In the genomic region with DNA sequence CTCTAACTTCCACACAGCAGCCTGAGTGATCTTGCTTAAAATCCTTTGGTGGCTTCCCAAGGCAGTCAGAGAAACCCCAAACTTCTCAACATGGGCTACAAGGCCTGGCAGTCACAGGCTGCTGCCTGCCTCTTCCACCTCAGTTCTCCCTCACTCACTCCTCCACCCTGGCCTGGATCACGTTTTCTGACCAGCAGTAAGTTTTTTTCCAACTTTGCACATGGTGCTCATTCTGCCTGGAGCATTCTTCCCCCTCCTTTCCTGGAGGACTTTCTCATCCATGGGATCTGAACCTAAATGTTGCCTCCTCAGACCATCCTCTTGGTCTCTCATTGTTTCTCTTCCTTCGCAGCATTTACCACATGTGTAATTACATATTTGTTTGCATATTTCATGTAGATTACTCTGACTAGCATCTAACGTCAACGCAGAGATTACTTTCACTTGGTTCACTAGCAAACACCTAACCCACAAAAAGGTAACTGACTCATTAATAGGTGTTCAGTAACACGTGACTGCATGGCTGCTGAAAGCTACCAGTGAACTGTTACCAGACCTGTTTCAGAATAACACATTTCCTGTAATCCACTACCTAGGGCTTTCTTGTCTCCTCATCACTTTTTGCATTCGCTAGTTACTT, we compare ENCODE assay signal across 9 cellular contexts. TPM values are rescaled to one million over a fixed set of nuclear protein-coding genes. Genes with fewer than 3 reads are reported as not detected.
DNase-seq lines count a peak whose midpoint lies in the region; ATAC-seq, FAIRE-seq and TF ChIP-seq lines count a peak whose summit lies in the region.
"Had no signal": no experiment of that assay in that cellular context is flagged by ENCODE, and none has a peak within 500 bp of the region (broad histone marks: within the 10 kb centered on the region; RNA-seq: fewer than 3 reads in every experiment).

No MANE protein-coding gene starts in this region.

- TF ChIP-seq CTCF in GM13976 (IDR thresholded peaks at IDR 0.05; ENCODE audit: borderline replicate concordance, control extremely low read depth, extremely low read depth, insufficient read depth, missing control alignments) (no peak), OCI-LY3 (IDR thresholded peaks at IDR 0.05; ENCODE audit: low read depth, low read length) (no peak), type B pancreatic cell (conservative IDR thresholded peaks at IDR 0.05) (no peak)

- peak overlapping the region; percentile 98 for H3K27ac Mint-ChIP-seq in central memory CD8-positive, alpha-beta T cell (ENCODE audit: low read depth)
- H3K27ac Mint-ChIP-seq in type B pancreatic cell = peak overlapping the region; percentile 39

- H3K4me3 Mint-ChIP-seq in central memory CD8-positive, alpha-beta T cell = peak overlapping the region; percentile 78
- peak overlapping the region; percentile 8 for H3K4me3 Mint-ChIP-seq in type B pancreatic cell

- peaks cover 38% of the 10 kb centered on the region for H3K36me3 ChIP-seq in OCI-LY3 (replicated peaks; ENCODE audit: low read depth, low read length)

- FAIRE-seq in frontal cortex (lab: Jason Lieb, UNC) = no peak
- FAIRE-seq: colon had no signal

- no peak overlapping the region for H2AFZ ChIP-seq in OCI-LY3 (ENCODE audit: low read depth, low read length)

- H4K20me1 ChIP-seq in OCI-LY3 (ENCODE audit: insufficient read depth, low read length) = peaks cover 66% of the 10 kb centered on the region

- DNase-seq in GM13976 (ENCODE audit: low spot score) (peak; percentile 61), type B pancreatic cell (ENCODE audit: extremely low spot score, unreplicated experiment) (no peak), putamen (ENCODE audit: low spot score) (no peak), NCI-H146 treated with DMSO at 0.1 percent for 48 hours (lab: John Stamatoyannopoulos, UW; ENCODE audit: unreplicated experiment) (no peak), frontal cortex (ENCODE audit: low spot score in 2 of 2) (no peak)
- peak in 1 of 2 donors; percentile 63 for DNase-seq in central memory CD8-positive, alpha-beta T cell (ENCODE audit: low spot score in 2 of 2)

- H3K4me3 ChIP-seq in OCI-LY3 (ENCODE audit: low read length) = no peak overlapping the region

- H3K36me3 Mint-ChIP-seq in central memory CD8-positive, alpha-beta T cell (ENCODE audit: insufficient read depth) = peaks cover 39% of the 10 kb centered on the region
- peaks cover 28% of the 10 kb centered on the region for H3K36me3 Mint-ChIP-seq in type B pancreatic cell

- in situ Hi-C loops in GM13976 (cut with MboI; ENCODE audit: low sequenced_read_pairs, unreplicated experiment) = no loop called here

- no peak overlapping the region for H3K9ac ChIP-seq in OCI-LY3 (ENCODE audit: low read length)

- ATAC-seq in GM21825 (IDR thresholded peaks at IDR 0.05; ENCODE audit: unreplicated experiment) = peak; percentile 68
- peak; percentile 95 for ATAC-seq in central memory CD8-positive, alpha-beta T cell (replicated peaks; ENCODE audit: extremely low read depth, poor library complexity, severe bottlenecking)

- 0 out of 2 replicates have a peak overlapping the region, but pooled peaks have one; percentile 5 for H3K4me2 ChIP-seq in OCI-LY3 (ENCODE audit: low read length)

- H3K27me3 ChIP-seq in OCI-LY3 (ENCODE audit: low read depth, low read length) = no peaks in the 10 kb centered on the region

- H3K27me3 Mint-ChIP-seq in central memory CD8-positive, alpha-beta T cell = no peaks in the 10 kb centered on the region
- no peaks in the 10 kb centered on the region for H3K27me3 Mint-ChIP-seq in type B pancreatic cell

- no peaks in the 10 kb centered on the region for H3K9me3 Mint-ChIP-seq in central memory CD8-positive, alpha-beta T cell
- H3K9me3 Mint-ChIP-seq in type B pancreatic cell = no peaks in the 10 kb centered on the region

- peaks cover 83% of the 10 kb centered on the region for H3K4me1 Mint-ChIP-seq in central memory CD8-positive, alpha-beta T cell
- peaks cover 36% of the 10 kb centered on the region for H3K4me1 Mint-ChIP-seq in type B pancreatic cell (ENCODE audit: unreplicated experiment)

- H3K27ac ChIP-seq in OCI-LY3 (ENCODE audit: low read length) = no peak overlapping the region

- H3K9me3 ChIP-seq in OCI-LY3 (ENCODE audit: insufficient read depth, low read length) = no peaks in the 10 kb centered on the region

- H3K4me1 ChIP-seq in OCI-LY3 (ENCODE audit: low read length) = peaks cover 40% of the 10 kb centered on the region

- H3K79me2 ChIP-seq in OCI-LY3 (ENCODE audit: low read length) = peaks cover 99% of the 10 kb centered on the region

RNA-seq across cellular contexts. Expression of a gene that starts 17.1 kb away (rescaled TPM):
- total RNA-seq in type B pancreatic cell (ENCODE audit: low replicate concordance) (36.0 and 43.3 TPM in 2 replicates), frontal cortex (76.6 TPM)
